In the genomic region with DNA sequence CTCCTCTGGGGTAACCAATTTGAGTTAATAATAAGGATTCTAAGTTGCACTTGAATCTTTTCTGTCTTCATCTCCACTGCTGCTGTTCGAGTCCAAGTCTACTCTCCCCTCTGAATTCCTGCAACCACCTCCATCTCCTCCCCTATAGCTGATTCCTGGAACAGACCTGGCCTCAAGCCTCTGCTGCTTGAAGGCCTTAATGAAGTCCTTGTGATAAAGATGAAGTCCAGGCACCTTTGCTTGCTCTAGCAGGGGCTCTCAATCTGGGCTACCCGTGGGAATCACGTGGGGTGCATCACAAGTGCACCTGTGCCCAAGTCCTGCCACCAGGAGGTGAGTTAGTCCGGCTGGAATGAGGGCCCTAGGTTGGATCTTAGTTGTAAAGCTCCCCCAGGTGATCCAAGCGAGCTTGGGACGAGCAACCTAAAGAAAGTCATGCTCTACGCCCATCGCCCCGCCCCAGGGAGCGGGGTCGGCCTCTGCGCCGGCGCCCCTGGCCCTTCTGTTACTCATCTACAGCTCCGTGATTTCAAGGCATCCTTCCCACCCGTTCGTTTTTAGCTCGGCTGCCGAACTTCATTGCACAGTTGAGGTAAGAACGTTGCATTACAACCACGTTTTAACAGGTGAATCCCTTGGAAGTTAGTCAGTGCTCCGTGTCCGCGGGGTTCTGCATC, we compare ENCODE assay signal across 3 cellular contexts.
A peak's percentile ranks its signal among the peaks of the same experiment; 100 is the strongest.
TF ChIP-seq lines count a peak whose summit lies in the region.

No MANE protein-coding gene starts in this region.

TF ChIP-seq in GM12891, 5 proteins besides CTCF, POLR2A, EP300 and RAD21:
- TF ChIP-seq POLR2AphosphoS5 (IDR thresholded peaks at IDR 0.05; ENCODE audit: low read depth, low read length) = 0 out of 2 replicates have a peak, but pooled peaks have one; percentile 38
- TF ChIP-seq SPI1 (IDR thresholded peaks at IDR 0.05; ENCODE audit: low read depth, low read length) = no peak

TF ChIP-seq in Ishikawa, 13 proteins besides CTCF, POLR2A, EP300 and RAD21:
- TF ChIP-seq, protein P1, sequence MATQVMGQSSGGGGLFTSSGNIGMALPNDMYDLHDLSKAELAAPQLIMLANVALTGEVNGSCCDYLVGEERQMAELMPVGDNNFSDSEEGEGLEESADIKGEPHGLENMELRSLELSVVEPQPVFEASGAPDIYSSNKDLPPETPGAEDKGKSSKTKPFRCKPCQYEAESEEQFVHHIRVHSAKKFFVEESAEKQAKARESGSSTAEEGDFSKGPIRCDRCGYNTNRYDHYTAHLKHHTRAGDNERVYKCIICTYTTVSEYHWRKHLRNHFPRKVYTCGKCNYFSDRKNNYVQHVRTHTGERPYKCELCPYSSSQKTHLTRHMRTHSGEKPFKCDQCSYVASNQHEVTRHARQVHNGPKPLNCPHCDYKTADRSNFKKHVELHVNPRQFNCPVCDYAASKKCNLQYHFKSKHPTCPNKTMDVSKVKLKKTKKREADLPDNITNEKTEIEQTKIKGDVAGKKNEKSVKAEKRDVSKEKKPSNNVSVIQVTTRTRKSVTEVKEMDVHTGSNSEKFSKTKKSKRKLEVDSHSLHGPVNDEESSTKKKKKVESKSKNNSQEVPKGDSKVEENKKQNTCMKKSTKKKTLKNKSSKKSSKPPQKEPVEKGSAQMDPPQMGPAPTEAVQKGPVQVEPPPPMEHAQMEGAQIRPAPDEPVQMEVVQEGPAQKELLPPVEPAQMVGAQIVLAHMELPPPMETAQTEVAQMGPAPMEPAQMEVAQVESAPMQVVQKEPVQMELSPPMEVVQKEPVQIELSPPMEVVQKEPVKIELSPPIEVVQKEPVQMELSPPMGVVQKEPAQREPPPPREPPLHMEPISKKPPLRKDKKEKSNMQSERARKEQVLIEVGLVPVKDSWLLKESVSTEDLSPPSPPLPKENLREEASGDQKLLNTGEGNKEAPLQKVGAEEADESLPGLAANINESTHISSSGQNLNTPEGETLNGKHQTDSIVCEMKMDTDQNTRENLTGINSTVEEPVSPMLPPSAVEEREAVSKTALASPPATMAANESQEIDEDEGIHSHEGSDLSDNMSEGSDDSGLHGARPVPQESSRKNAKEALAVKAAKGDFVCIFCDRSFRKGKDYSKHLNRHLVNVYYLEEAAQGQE (IDR thresholded peaks at IDR 0.05; ENCODE audit: low read depth) = no peak
- TF ChIP-seq TCF12 (IDR thresholded peaks at IDR 0.05; ENCODE audit: low read depth) (no peak), YY1 (IDR thresholded peaks at IDR 0.05; ENCODE audit: low read depth) (no peak), NFIC (IDR thresholded peaks at IDR 0.05) (no peak), CREB1 (IDR thresholded peaks at IDR 0.05; ENCODE audit: low read depth) (no peak)
- TF ChIP-seq, protein P2, sequence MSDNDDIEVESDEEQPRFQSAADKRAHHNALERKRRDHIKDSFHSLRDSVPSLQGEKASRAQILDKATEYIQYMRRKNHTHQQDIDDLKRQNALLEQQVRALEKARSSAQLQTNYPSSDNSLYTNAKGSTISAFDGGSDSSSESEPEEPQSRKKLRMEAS (IDR thresholded peaks at IDR 0.05) = no peak
- TF ChIP-seq, protein P3, sequence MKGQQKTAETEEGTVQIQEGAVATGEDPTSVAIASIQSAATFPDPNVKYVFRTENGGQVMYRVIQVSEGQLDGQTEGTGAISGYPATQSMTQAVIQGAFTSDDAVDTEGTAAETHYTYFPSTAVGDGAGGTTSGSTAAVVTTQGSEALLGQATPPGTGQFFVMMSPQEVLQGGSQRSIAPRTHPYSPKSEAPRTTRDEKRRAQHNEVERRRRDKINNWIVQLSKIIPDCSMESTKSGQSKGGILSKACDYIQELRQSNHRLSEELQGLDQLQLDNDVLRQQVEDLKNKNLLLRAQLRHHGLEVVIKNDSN (IDR thresholded peaks at IDR 0.05) = peak; percentile 53
TF ChIP-seq in Ishikawa: peak in this region for 1.

TF ChIP-seq in K562, 482 proteins besides CTCF, POLR2A, EP300 and RAD21:
- no peak for TF ChIP-seq ZNF780A (CRISPR knock-in tag; IDR thresholded peaks at IDR 0.05)
- peak; percentile 67; the same call in 1 of the 2 replicates for TF ChIP-seq POLR2AphosphoS2 (IDR thresholded peaks at IDR 0.05; ENCODE audit: low read length)
TF ChIP-seq in K562: peak in this region for 1.
